Comparison of ENCODE assay signal across 1 cellular context in the genomic region with DNA sequence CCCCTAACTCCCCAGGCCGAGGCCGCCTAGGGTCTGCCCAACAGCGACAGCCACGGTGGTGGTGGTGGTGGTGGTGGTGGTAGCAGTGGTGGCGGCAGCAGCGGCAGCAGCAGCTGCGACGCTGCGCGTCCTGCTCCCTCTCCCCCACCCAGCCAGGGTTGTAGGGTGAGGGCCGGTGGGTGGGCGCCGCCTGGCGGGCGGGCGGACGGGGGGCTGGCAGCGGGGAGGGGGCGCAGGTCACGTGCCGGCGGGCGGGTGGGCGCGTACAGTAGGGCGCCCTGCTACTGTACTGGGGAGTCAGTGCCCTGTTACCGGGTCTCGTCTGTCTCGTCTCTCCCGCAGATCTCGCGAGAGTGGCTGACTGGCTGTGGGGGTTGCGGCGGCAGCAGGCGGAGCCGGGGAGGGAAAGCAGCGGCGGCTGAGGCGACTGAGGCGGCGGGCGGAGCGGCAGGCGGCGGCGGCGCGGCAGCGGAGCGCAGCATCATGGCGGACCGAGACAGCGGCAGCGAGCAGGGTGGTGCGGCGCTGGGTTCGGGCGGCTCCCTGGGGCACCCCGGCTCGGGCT.
A peak's percentile ranks its signal among the peaks of the same experiment; 100 is the strongest.
TF ChIP-seq lines count a peak whose summit lies in the region.

TSS of gene PURA (plus strand) at position 411 of the 565 bp plus-strand sequence. CDS start at position 484, 73 bp downstream.

TF ChIP-seq in H1, 55 proteins besides CTCF, POLR2A, EP300 and RAD21 (continued from another document):
- TF ChIP-seq TAF7 (optimal IDR thresholded peaks at IDR 0.05; ENCODE audit: borderline replicate concordance, low read depth, low read length) (no peak), CREB1 (IDR thresholded peaks at IDR 0.05) (peak; percentile 41; the same call in 1 of the 2 replicates), SP1 (IDR thresholded peaks at IDR 0.05; ENCODE audit: low read depth, low read length) (no peak), MAFK (IDR thresholded peaks at IDR 0.05; ENCODE audit: low read depth, low read length) (no peak), KDM4A (IDR thresholded peaks at IDR 0.05; ENCODE audit: low read depth, low read length, severe bottlenecking) (peak; percentile 55), CHD7 (IDR thresholded peaks at IDR 0.05; ENCODE audit: insufficient replicate concordance, low read length) (no peak), ASH2L (IDR thresholded peaks at IDR 0.05; ENCODE audit: low read length) (no peak), MAX (IDR thresholded peaks at IDR 0.05) (peak; percentile 41; the same call in 1 of the 2 replicates), CHD2 (IDR thresholded peaks at IDR 0.05; ENCODE audit: low read length) (peak; percentile 99), KDM1A (IDR thresholded peaks at IDR 0.05; ENCODE audit: borderline replicate concordance, low read length) (no peak), RBBP5 (IDR thresholded peaks at IDR 0.05; ENCODE audit: borderline replicate concordance, low read depth, low read length) (peak; percentile 26; the same call in 1 of the 2 replicates)
TF ChIP-seq in H1: peak in this region for 11.
